In genomic region chr1:21783679-21784603, GRCh38 we compare ENCODE assay signal across 8 cellular contexts. TPM values are rescaled to one million over a fixed set of nuclear protein-coding genes. Genes with fewer than 3 reads are reported as not detected.
A peak's percentile ranks its signal among the peaks of the same experiment; 100 is the strongest.
DNase-seq lines count a peak whose midpoint lies in the region; TF ChIP-seq lines count a peak whose summit lies in the region.

No MANE protein-coding gene starts in this region.

- peak overlapping the region; percentile 98 for H3K9ac ChIP-seq in HUES6 (ENCODE audit: low read length)

- H3K9me3 ChIP-seq in HUES6 (ENCODE audit: control insufficient read depth, insufficient read depth, low read depth, low read length) (no peaks in the 10 kb centered on the region), right atrium auricular region (no peaks in the 10 kb centered on the region)

- H3K27ac ChIP-seq in HUES6 (ENCODE audit: low read depth, low read length) (peak overlapping the region; percentile 99), right atrium auricular region (peak overlapping the region; percentile 99 to 100)

- 0 out of 2 replicates have a peak, but pooled peaks cover 4% of the 10 kb centered on the region for H3K4me1 ChIP-seq in HUES6 (ENCODE audit: control insufficient read depth, insufficient read depth, low read length)
- H3K4me1 ChIP-seq in right atrium auricular region: peaks cover 0 to 23% of the 10 kb centered on the region in 2 donors

- peak overlapping the region; percentile 91 for H3K4me3 Mint-ChIP-seq in activated T-helper 1 cell treated with anti-CD3 and anti-CD28 coated beads, Interleukin-12 subunit alpha, Interleukin-12 subunit beta, Interleukin-2, Interleukin-4 antibody, amounts not matched to agents 30 ng/mL and 10 ng/mL and 1 ng/mL, durations not matched to agents 14 hours and 24 hours and 36 hours

- H3K27me3 ChIP-seq in HUES6 (ENCODE audit: control insufficient read depth, insufficient read depth, low read length): no peaks in the 10 kb centered on the region
- no peaks in the 10 kb centered on the region for H3K27me3 ChIP-seq in right atrium auricular region

- peaks cover 22% of the 10 kb centered on the region for H3K4me1 Mint-ChIP-seq in activated T-helper 1 cell treated with anti-CD3 and anti-CD28 coated beads, Interleukin-12 subunit alpha, Interleukin-12 subunit beta, Interleukin-2, Interleukin-4 antibody, amounts not matched to agents 30 ng/mL and 10 ng/mL and 1 ng/mL, durations not matched to agents 14 hours and 24 hours and 36 hours (ENCODE audit: low read depth)

- intact Hi-C loops in activated T-helper 1 cell treated with anti-CD3 and anti-CD28 coated beads, Interleukin-12 subunit alpha, Interleukin-12 subunit beta, Interleukin-2, Interleukin-4 antibody, amounts not matched to agents 30 ng/mL and 10 ng/mL and 1 ng/mL, durations not matched to agents 14 hours and 24 hours and 36 hours (cut with micrococcal nuclease): loop anchor here (1.0 to 5.0 kb wide), 7 partner anchors 34 to 269 kb away; no protein-coding TSS in a partner anchor

- H3K27ac Mint-ChIP-seq in activated T-helper 1 cell treated with anti-CD3 and anti-CD28 coated beads, Interleukin-12 subunit alpha, Interleukin-12 subunit beta, Interleukin-2, Interleukin-4 antibody, amounts not matched to agents 30 ng/mL and 10 ng/mL and 1 ng/mL, durations not matched to agents 14 hours and 24 hours and 36 hours: peak overlapping the region; percentile 100

- H3K36me3 Mint-ChIP-seq in activated T-helper 1 cell treated with anti-CD3 and anti-CD28 coated beads, Interleukin-12 subunit alpha, Interleukin-12 subunit beta, Interleukin-2, Interleukin-4 antibody, amounts not matched to agents 30 ng/mL and 10 ng/mL and 1 ng/mL, durations not matched to agents 14 hours and 24 hours and 36 hours (ENCODE audit: low read depth): peaks cover 8% of the 10 kb centered on the region

- H3K4me3 ChIP-seq in HUES6 (ENCODE audit: low read depth, low read length) (peak overlapping the region; percentile 89), right atrium auricular region (peak overlapping the region; percentile 77 to 91), skeletal muscle cell (ENCODE audit: low read depth, low read length) (peak overlapping the region; percentile 72)

- no peaks in the 10 kb centered on the region for H3K9me3 Mint-ChIP-seq in activated T-helper 1 cell treated with anti-CD3 and anti-CD28 coated beads, Interleukin-12 subunit alpha, Interleukin-12 subunit beta, Interleukin-2, Interleukin-4 antibody, amounts not matched to agents 30 ng/mL and 10 ng/mL and 1 ng/mL, durations not matched to agents 14 hours and 24 hours and 36 hours

- H3K36me3 ChIP-seq in HUES6 (ENCODE audit: control insufficient read depth, insufficient read depth, low read length): no peaks in the 10 kb centered on the region
- no peaks in the 10 kb centered on the region for H3K36me3 ChIP-seq in right atrium auricular region

- peaks cover 3% of the 10 kb centered on the region for H3K27me3 Mint-ChIP-seq in activated T-helper 1 cell treated with anti-CD3 and anti-CD28 coated beads, Interleukin-12 subunit alpha, Interleukin-12 subunit beta, Interleukin-2, Interleukin-4 antibody, amounts not matched to agents 30 ng/mL and 10 ng/mL and 1 ng/mL, durations not matched to agents 14 hours and 24 hours and 36 hours (ENCODE audit: insufficient read depth)

- TF ChIP-seq CTCF in right atrium auricular region (IDR thresholded peaks at IDR 0.05): no peak

- DNase-seq in NCI-H187 treated with DMSO at 0.1 percent for 48 hours (lab: John Stamatoyannopoulos, UW): peak; percentile 68
- DNase-seq in NCI-H187 (lab: John Stamatoyannopoulos, UW): no peak
- DNase-seq in activated T-helper 1 cell treated with anti-CD3 and anti-CD28 coated beads, Interleukin-12 subunit alpha, Interleukin-12 subunit beta, Interleukin-2, Interleukin-4 antibody, amounts not matched to agents 30 ng/mL and 10 ng/mL and 1 ng/mL, durations not matched to agents 14 hours and 24 hours and 36 hours (ENCODE audit: low spot score): no peak
- no peak for DNase-seq in right atrium auricular region (ENCODE audit: low spot score)
- no peak for DNase-seq in skeletal muscle cell (ENCODE audit: low read depth)
- DNase-seq in effector CD8-positive, alpha-beta T cell (lab: John Stamatoyannopoulos, UW): no peak
- DNase-seq in COR-L47 (lab: John Stamatoyannopoulos, UW): no peak

RNA-seq across cellular contexts. Expression of gene USP48, which starts 1.0 kb away (rescaled TPM):
- total RNA-seq in activated T-helper 1 cell treated with anti-CD3 and anti-CD28 coated beads, Interleukin-12 subunit alpha, Interleukin-12 subunit beta, Interleukin-2, Interleukin-4 antibody, amounts not matched to agents 30 ng/mL and 10 ng/mL and 1 ng/mL, durations not matched to agents 14 hours and 24 hours and 36 hours: 88.7 and 97.1 TPM in 2 replicates
- 10 to 100 TPM; 24.1 to 31.0 TPM for total RNA-seq in right atrium auricular region

RNA-seq across cellular contexts. Expression of gene LDLRAD2, which starts 28.1 kb away (rescaled TPM):
- total RNA-seq in activated T-helper 1 cell treated with anti-CD3 and anti-CD28 coated beads, Interleukin-12 subunit alpha, Interleukin-12 subunit beta, Interleukin-2, Interleukin-4 antibody, amounts not matched to agents 30 ng/mL and 10 ng/mL and 1 ng/mL, durations not matched to agents 14 hours and 24 hours and 36 hours: not detected in 2 replicates
- not detected for total RNA-seq in right atrium auricular region
